In the genomic region with DNA sequence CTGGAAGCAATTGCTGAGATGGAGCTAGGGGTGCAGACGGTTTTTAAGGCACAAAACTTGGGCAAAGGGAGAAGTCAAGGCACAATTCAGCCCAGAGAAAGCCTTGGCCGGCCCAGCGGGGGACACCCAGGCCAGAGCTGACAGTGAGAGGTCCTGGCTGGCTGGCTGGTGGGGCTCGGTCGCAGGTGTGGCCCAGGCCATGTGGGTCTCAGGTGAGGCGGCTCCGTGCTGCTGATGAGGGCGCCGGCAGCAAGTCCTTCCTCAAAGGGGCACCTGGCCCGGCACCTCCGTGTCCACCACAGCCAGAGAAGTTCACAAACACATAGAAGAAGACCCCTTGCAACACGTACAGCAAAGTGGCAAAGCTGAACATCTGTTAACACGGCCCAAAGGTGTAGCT, we compare ENCODE assay signal across 9 cellular contexts. TPM values are rescaled to one million over a fixed set of nuclear protein-coding genes. Genes with fewer than 3 reads are reported as not detected.
"Had no signal": no experiment of that assay in that cellular context is flagged by ENCODE, and none has a peak within 500 bp of the region (broad histone marks: within the 10 kb centered on the region; RNA-seq: fewer than 3 reads in every experiment).

No MANE protein-coding gene starts in this region.

- H3K4me1 ChIP-seq: HAP-1 had no signal

- H3K9me3 Mint-ChIP-seq: HFFc6 had no signal

- H3K4me3 Mint-ChIP-seq: GM23338, IgD-negative memory B cell had no signal

- H3K36me3 ChIP-seq: HAP-1 had no signal

- H3K27ac Mint-ChIP-seq: HFFc6, IgD-negative memory B cell had no signal

- H3K9me3 ChIP-seq: HAP-1 had no signal

- H3K4me3 ChIP-seq: GM23338, HAP-1 had no signal

- ATAC-seq: HCT116, HepG2 had no signal

- FAIRE-seq: HepG2 had no signal

- DNase-seq: H7, HFFc6 had no signal

- H3K27ac ChIP-seq: HL-60 had no signal

- H3K4me2 ChIP-seq: GM23338 had no signal

RNA-seq across cellular contexts. Expression of gene LDLRAD4, which starts 54.2 kb away (rescaled TPM):
- total RNA-seq: HFFc6, HT1080 had no signal
